Comparison of ENCODE assay signal across 9 cellular contexts in the genomic region with DNA sequence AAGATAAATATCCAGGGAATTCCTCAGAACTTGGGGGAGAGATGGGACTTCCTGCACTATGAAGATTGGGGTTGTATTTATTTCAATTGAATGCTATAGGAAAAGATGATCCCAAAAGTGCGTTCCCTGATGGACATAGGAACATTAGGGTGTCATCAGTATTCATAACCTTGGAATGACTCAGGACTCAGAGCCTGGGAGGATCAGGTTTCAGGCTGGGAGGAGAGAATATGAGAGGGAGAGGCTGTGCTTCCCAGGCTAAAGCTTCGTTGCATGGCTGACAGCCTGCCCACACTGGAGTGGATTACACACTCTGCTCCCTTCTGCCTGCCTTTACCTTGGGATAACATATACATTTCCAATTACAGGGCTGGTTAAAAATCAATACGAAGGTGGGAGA.
A peak's percentile ranks its signal among the peaks of the same experiment; 100 is the strongest.
DNase-seq lines count a peak whose midpoint lies in the region; ATAC-seq and TF ChIP-seq lines count a peak whose summit lies in the region.
"Had no signal": no experiment of that assay in that cellular context is flagged by ENCODE, and none has a peak within 500 bp of the region (broad histone marks: within the 10 kb centered on the region; RNA-seq: fewer than 3 reads in every experiment).

No MANE protein-coding gene starts in this region.

- intact Hi-C loops in Right ventricle myocardium superior (cut with DNase I) (no loop called here), left ventricle myocardium superior (cut with micrococcal nuclease) (no loop called here)

- no peak for TF ChIP-seq CTCF in right atrium auricular region (IDR thresholded peaks at IDR 0.05)
- no peak for TF ChIP-seq CTCF in coronary artery (IDR thresholded peaks at IDR 0.05)

- H3K27ac ChIP-seq in right atrium auricular region (peak overlapping the region in 1 of 2 donors; percentile 45), coronary artery (no peak overlapping the region)

- no peak for DNase-seq in Right ventricle myocardium superior
- DNase-seq in right atrium auricular region (ENCODE audit: low spot score) = no peak
- no peak for DNase-seq in left ventricle myocardium superior
- DNase-seq in COR-L47 (lab: John Stamatoyannopoulos, UW) = no peak
- no peak for DNase-seq in coronary artery (ENCODE audit: low spot score)
- DNase-seq: NCI-H446 treated with DMSO at 0.1 percent for 48 hours had no signal

- H3K36me3 ChIP-seq in right atrium auricular region = no peaks in the 10 kb centered on the region

- H3K4me3 ChIP-seq in right atrium auricular region (no peak overlapping the region), coronary artery (no peak overlapping the region)

- no peaks in the 10 kb centered on the region for H3K4me1 ChIP-seq in right atrium auricular region

- H3K27me3 ChIP-seq in right atrium auricular region = no peaks in the 10 kb centered on the region

- no peaks in the 10 kb centered on the region for H3K9me3 ChIP-seq in right atrium auricular region

- ATAC-seq in Right ventricle myocardium superior (ENCODE audit: poor library complexity) = peak; percentile 73
- ATAC-seq in SK-N-SH treated with all-trans-retinoic acid at 6 μM for 48 hours = peak; percentile 100
- ATAC-seq in left ventricle myocardium superior = peak; percentile 43
- no peak for ATAC-seq in GM19455 (IDR thresholded peaks at IDR 0.05; ENCODE audit: unreplicated experiment)
- no peak for ATAC-seq in GM19395 (IDR thresholded peaks at IDR 0.05; ENCODE audit: unreplicated experiment)

TF ChIP-seq in SK-N-SH treated with all-trans-retinoic acid at 6 μM for 48 hours, 23 proteins besides CTCF, POLR2A, EP300 and RAD21:
- TF ChIP-seq ISL1 (CRISPR knock-in tag; IDR thresholded peaks at IDR 0.05) (no peak), BACH2 (CRISPR knock-in tag; IDR thresholded peaks at IDR 0.05; ENCODE audit: borderline replicate concordance) (no peak), PPARA (CRISPR knock-in tag; IDR thresholded peaks at IDR 0.05; ENCODE audit: borderline replicate concordance) (no peak), ZNF565 (CRISPR knock-in tag; conservative IDR thresholded peaks at IDR 0.05; ENCODE audit: low read depth) (no peak)
- TF ChIP-seq, protein P1, sequence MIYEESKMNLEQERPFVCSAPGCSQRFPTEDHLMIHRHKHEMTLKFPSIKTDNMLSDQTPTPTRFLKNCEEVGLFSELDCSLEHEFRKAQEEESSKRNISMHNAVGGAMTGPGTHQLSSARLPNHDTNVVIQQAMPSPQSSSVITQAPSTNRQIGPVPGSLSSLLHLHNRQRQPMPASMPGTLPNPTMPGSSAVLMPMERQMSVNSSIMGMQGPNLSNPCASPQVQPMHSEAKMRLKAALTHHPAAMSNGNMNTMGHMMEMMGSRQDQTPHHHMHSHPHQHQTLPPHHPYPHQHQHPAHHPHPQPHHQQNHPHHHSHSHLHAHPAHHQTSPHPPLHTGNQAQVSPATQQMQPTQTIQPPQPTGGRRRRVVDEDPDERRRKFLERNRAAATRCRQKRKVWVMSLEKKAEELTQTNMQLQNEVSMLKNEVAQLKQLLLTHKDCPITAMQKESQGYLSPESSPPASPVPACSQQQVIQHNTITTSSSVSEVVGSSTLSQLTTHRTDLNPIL (CRISPR knock-in tag; IDR thresholded peaks at IDR 0.05; ENCODE audit: low read depth) = no peak
- TF ChIP-seq, protein P2, sequence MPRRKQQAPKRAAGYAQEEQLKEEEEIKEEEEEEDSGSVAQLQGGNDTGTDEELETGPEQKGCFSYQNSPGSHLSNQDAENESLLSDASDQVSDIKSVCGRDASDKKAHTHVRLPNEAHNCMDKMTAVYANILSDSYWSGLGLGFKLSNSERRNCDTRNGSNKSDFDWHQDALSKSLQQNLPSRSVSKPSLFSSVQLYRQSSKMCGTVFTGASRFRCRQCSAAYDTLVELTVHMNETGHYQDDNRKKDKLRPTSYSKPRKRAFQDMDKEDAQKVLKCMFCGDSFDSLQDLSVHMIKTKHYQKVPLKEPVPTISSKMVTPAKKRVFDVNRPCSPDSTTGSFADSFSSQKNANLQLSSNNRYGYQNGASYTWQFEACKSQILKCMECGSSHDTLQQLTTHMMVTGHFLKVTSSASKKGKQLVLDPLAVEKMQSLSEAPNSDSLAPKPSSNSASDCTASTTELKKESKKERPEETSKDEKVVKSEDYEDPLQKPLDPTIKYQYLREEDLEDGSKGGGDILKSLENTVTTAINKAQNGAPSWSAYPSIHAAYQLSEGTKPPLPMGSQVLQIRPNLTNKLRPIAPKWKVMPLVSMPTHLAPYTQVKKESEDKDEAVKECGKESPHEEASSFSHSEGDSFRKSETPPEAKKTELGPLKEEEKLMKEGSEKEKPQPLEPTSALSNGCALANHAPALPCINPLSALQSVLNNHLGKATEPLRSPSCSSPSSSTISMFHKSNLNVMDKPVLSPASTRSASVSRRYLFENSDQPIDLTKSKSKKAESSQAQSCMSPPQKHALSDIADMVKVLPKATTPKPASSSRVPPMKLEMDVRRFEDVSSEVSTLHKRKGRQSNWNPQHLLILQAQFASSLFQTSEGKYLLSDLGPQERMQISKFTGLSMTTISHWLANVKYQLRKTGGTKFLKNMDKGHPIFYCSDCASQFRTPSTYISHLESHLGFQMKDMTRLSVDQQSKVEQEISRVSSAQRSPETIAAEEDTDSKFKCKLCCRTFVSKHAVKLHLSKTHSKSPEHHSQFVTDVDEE (CRISPR knock-in tag; IDR thresholded peaks at IDR 0.05) = no peak
TF ChIP-seq in SK-N-SH treated with all-trans-retinoic acid at 6 μM for 48 hours: peak in this region for 0.

Comparison
In these comparisons a context has a peak if more than half of its experiments do, and no peak if none do; other contexts are left out.
1. ATAC-seq: peak in Right ventricle myocardium superior (single experiment), SK-N-SH treated with all-trans-retinoic acid at 6 μM for 48 hours (single experiment) and left ventricle myocardium superior (single experiment); none in GM19455 (single experiment) and GM19395 (single experiment).